Comparison of ENCODE assay signal across 10 cellular contexts in genomic region chr3:58049143-58049785, GRCh38. TPM values are rescaled to one million over a fixed set of nuclear protein-coding genes. Genes with fewer than 3 reads are reported as not detected.
DNase-seq lines count a peak whose midpoint lies in the region; ATAC-seq and TF ChIP-seq lines count a peak whose summit lies in the region.
"Had no signal": no experiment of that assay in that cellular context is flagged by ENCODE, and none has a peak within 500 bp of the region (broad histone marks: within the 10 kb centered on the region; RNA-seq: fewer than 3 reads in every experiment).

No MANE protein-coding gene starts in this region.

- H3K4me3 Mint-ChIP-seq in activated naive CD8-positive, alpha-beta T cell treated with anti-CD3 and anti-CD28 coated beads for 36 hours: no peak overlapping the region
- no peak overlapping the region for H3K4me3 Mint-ChIP-seq in activated naive CD8-positive, alpha-beta T cell treated with anti-CD3 and anti-CD28 coated beads, Interleukin-2, amount 50 U/mL, for 24 hours

- no peak for TF ChIP-seq CTCF in esophagus muscularis mucosa (IDR thresholded peaks at IDR 0.05)

- H3K9me3 Mint-ChIP-seq in activated naive CD8-positive, alpha-beta T cell treated with anti-CD3 and anti-CD28 coated beads for 36 hours: no peaks in the 10 kb centered on the region
- H3K9me3 Mint-ChIP-seq in activated naive CD8-positive, alpha-beta T cell treated with anti-CD3 and anti-CD28 coated beads, Interleukin-2, amount 50 U/mL, for 24 hours: no peaks in the 10 kb centered on the region

- intact Hi-C loops in esophagus muscularis mucosa (cut with DNase I): no loop called here

- H3K27ac ChIP-seq in BLaER1 (no peak overlapping the region), esophagus muscularis mucosa (replicated peaks in 1 of 4) (peak overlapping the region; percentile 76 to 86 (median 80)), muscle layer of duodenum (ENCODE audit: low read length) (peak overlapping the region; percentile 61)
- H3K27ac ChIP-seq: SK-N-MC had no signal

- H3K9ac ChIP-seq in BLaER1: no peak overlapping the region

- H3K27me3 Mint-ChIP-seq in activated naive CD8-positive, alpha-beta T cell treated with anti-CD3 and anti-CD28 coated beads for 36 hours: no peaks in the 10 kb centered on the region
- H3K27me3 Mint-ChIP-seq in activated naive CD8-positive, alpha-beta T cell treated with anti-CD3 and anti-CD28 coated beads, Interleukin-2, amount 50 U/mL, for 24 hours: no peaks in the 10 kb centered on the region

- H3K27me3 ChIP-seq in BLaER1 (no peaks in the 10 kb centered on the region), esophagus muscularis mucosa (no peaks in the 10 kb centered on the region), muscle layer of duodenum (ENCODE audit: low read depth, low read length) (no peaks in the 10 kb centered on the region)

- WGBS in esophagus muscularis mucosa: 50% methylated on average over 10 of the region's 10 CpGs

- DNase-seq in NCI-H510A (lab: John Stamatoyannopoulos, UW) (peak; percentile 45), esophagus muscularis mucosa (ENCODE audit: extremely low spot score) (no peak), pons (ENCODE audit: low spot score) (no peak), NCI-H524 (lab: John Stamatoyannopoulos, UW) (no peak)
- no peak for DNase-seq in activated naive CD8-positive, alpha-beta T cell treated with anti-CD3 and anti-CD28 coated beads for 36 hours
- DNase-seq in activated naive CD8-positive, alpha-beta T cell treated with anti-CD3 and anti-CD28 coated beads, Interleukin-2, amount 50 U/mL, for 24 hours: no peak
- DNase-seq: retina had no signal

- no peaks in the 10 kb centered on the region for H3K36me3 Mint-ChIP-seq in activated naive CD8-positive, alpha-beta T cell treated with anti-CD3 and anti-CD28 coated beads for 36 hours
- no peaks in the 10 kb centered on the region for H3K36me3 Mint-ChIP-seq in activated naive CD8-positive, alpha-beta T cell treated with anti-CD3 and anti-CD28 coated beads, Interleukin-2, amount 50 U/mL, for 24 hours (ENCODE audit: low read depth)

- ATAC-seq in activated naive CD8-positive, alpha-beta T cell treated with anti-CD3 and anti-CD28 coated beads, Interleukin-2, amount 50 U/mL, for 24 hours: no peak

- H3K27ac Mint-ChIP-seq in activated naive CD8-positive, alpha-beta T cell treated with anti-CD3 and anti-CD28 coated beads for 36 hours: no peak overlapping the region
- no peak overlapping the region for H3K27ac Mint-ChIP-seq in activated naive CD8-positive, alpha-beta T cell treated with anti-CD3 and anti-CD28 coated beads, Interleukin-2, amount 50 U/mL, for 24 hours

- H3K4me2 ChIP-seq in BLaER1: 0 out of 2 replicates have a peak overlapping the region, but pooled peaks have one; percentile 6

- H3K9me3 ChIP-seq in BLaER1 (peaks cover under 1% of the 10 kb centered on the region; the same call in 1 of the 2 replicates), esophagus muscularis mucosa (no peaks in the 10 kb centered on the region), muscle layer of duodenum (ENCODE audit: control insufficient read depth in 1 of 2, low read length in 2 of 2) (no peaks in the 10 kb centered on the region)

- TF ChIP-seq EP300 in esophagus muscularis mucosa (IDR thresholded peaks at IDR 0.05): no peak

- H3K4me1 ChIP-seq in BLaER1: peaks cover 31% of the 10 kb centered on the region
- peaks cover 70 to 98% (median 97%) of the 10 kb centered on the region in 4 donors for H3K4me1 ChIP-seq in esophagus muscularis mucosa
- H3K4me1 ChIP-seq in muscle layer of duodenum (ENCODE audit: control insufficient read depth in 1 of 2, insufficient read depth in 2 of 2, low read length in 2 of 2): peaks cover 28 to 47% of the 10 kb centered on the region in 2 donors

- peaks cover 32% of the 10 kb centered on the region; the same call in 1 of the 2 replicates for H4K20me1 ChIP-seq in BLaER1

- H3K4me3 ChIP-seq in BLaER1: no peak overlapping the region
- H3K4me3 ChIP-seq in esophagus muscularis mucosa: no peak overlapping the region
- H3K4me3 ChIP-seq in muscle layer of duodenum (ENCODE audit: low read depth in 1 of 2, low read length in 2 of 2): no peak overlapping the region
- H3K4me3 ChIP-seq: SK-N-MC had no signal

- H3K4me1 Mint-ChIP-seq in activated naive CD8-positive, alpha-beta T cell treated with anti-CD3 and anti-CD28 coated beads for 36 hours: peaks cover 47% of the 10 kb centered on the region
- peaks cover 46% of the 10 kb centered on the region for H3K4me1 Mint-ChIP-seq in activated naive CD8-positive, alpha-beta T cell treated with anti-CD3 and anti-CD28 coated beads, Interleukin-2, amount 50 U/mL, for 24 hours

- H3K36me3 ChIP-seq in BLaER1 (no peaks in the 10 kb centered on the region), esophagus muscularis mucosa (no peaks in the 10 kb centered on the region), muscle layer of duodenum (ENCODE audit: control insufficient read depth in 1 of 2, insufficient read depth in 2 of 2, low read length in 2 of 2) (no peaks in the 10 kb centered on the region)

- TF ChIP-seq POLR2A in esophagus muscularis mucosa (IDR thresholded peaks at IDR 0.05; ENCODE audit: low read depth): no peak

RNA-seq across cellular contexts. Expression of gene FLNB, which starts 41.0 kb away (rescaled TPM):
- 100 to 1,000 TPM in 2 of 4 donors, 10 to 100 TPM in 2; 61.9 to 114 (median 89.9) TPM for total RNA-seq in esophagus muscularis mucosa
- 10 to 100 TPM; 23.2 to 27.4 TPM for total RNA-seq in activated naive CD8-positive, alpha-beta T cell treated with anti-CD3 and anti-CD28 coated beads for 36 hours
